Comparison of ENCODE assay signal across 19 cellular contexts in the genomic region with DNA sequence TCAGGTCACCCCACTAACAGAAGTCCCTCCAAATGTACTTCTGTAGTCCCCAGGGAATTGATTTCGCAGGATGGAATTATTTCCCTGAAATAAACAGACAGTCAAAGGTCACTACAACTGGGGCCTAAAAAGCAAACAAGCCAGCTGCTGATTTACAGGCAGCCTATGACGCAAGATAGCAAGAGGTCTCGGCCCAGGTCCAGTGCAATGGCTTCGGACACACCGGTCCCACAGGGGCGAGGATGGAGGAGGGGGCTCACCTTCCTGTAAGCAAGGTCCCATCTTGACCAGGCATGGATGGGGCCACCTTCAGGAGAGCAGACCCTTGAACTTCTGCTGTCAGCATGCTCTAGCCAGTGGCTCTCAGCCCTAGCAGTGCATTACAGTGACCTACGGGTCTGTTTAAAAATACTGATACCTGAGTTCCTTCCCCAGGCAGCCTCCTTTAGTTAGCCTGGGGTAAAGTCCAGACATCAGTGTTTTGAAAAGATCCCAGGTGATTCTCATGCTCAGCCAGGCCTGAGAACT. TPM values are rescaled to one million over a fixed set of nuclear protein-coding genes. Genes with fewer than 3 reads are reported as not detected.
A peak's percentile ranks its signal among the peaks of the same experiment; 100 is the strongest.
DNase-seq lines count a peak whose midpoint lies in the region; ATAC-seq and TF ChIP-seq lines count a peak whose summit lies in the region.
"Had no signal": no experiment of that assay in that cellular context is flagged by ENCODE, and none has a peak within 500 bp of the region (broad histone marks: within the 10 kb centered on the region; RNA-seq: fewer than 3 reads in every experiment).

No MANE protein-coding gene starts in this region.

- H3K9me3 ChIP-seq in breast epithelium (no peaks in the 10 kb centered on the region), hepatocyte (ENCODE audit: low read depth) (no peaks in the 10 kb centered on the region), parathyroid adenoma (ENCODE audit: control insufficient read depth, low read length) (no peaks in the 10 kb centered on the region), vagina (no peaks in the 10 kb centered on the region)
- H3K9me3 ChIP-seq: suprapubic skin had no signal

- no peak overlapping the region for H3K27ac Mint-ChIP-seq in MCF 10A (ENCODE audit: low read depth, unreplicated experiment)
- H3K27ac Mint-ChIP-seq: activated CD4-positive, alpha-beta T cell treated with anti-CD3 and anti-CD28 coated beads for 36 hours; activated naive CD4-positive, alpha-beta T cell treated with anti-CD3 and anti-CD28 coated beads for 36 hours had no signal

- H3K9ac ChIP-seq in parathyroid adenoma = no peak overlapping the region

- POLR2A ChIA-PET in MCF 10A (lab: Yijun Ruan, JAX) = interaction anchor here (0.6 kb wide), 1 partner anchor 210 kb away, joined by 3 read pairs; no protein-coding TSS in a partner anchor

- intact Hi-C loops in breast epithelium (cut with DNase I; ENCODE audit: low total_unique reads) = no loop called here
- intact Hi-C loops in MCF 10A (cut with micrococcal nuclease) = no loop called here
- intact Hi-C loops in vagina (cut with DNase I) = no loop called here

- no peak overlapping the region for H3K4me3 Mint-ChIP-seq in MCF 10A (ENCODE audit: unreplicated experiment)
- H3K4me3 Mint-ChIP-seq: activated CD4-positive, alpha-beta T cell treated with anti-CD3 and anti-CD28 coated beads for 36 hours; activated naive CD4-positive, alpha-beta T cell treated with anti-CD3 and anti-CD28 coated beads for 36 hours had no signal

- peaks cover 77% of the 10 kb centered on the region for H3K79me2 ChIP-seq in hepatocyte
- peaks cover 77% of the 10 kb centered on the region for H3K79me2 ChIP-seq in parathyroid adenoma

- H2AFZ ChIP-seq in hepatocyte = no peak overlapping the region
- no peak overlapping the region for H2AFZ ChIP-seq in parathyroid adenoma

- H3K4me3 ChIP-seq in breast epithelium (no peak overlapping the region), hepatocyte (no peak overlapping the region), parathyroid adenoma (ENCODE audit: low read depth, low read length) (no peak overlapping the region), vagina (no peak overlapping the region), H7 (ENCODE audit: insufficient read depth, low read depth, low read length) (no peak overlapping the region)
- H3K4me3 ChIP-seq: cardiac muscle cell, suprapubic skin had no signal

- H3K36me3 Mint-ChIP-seq in MCF 10A (ENCODE audit: insufficient read depth, unreplicated experiment) = no peaks in the 10 kb centered on the region

- TF ChIP-seq POLR2A in breast epithelium (IDR thresholded peaks at IDR 0.05) (no peak), vagina (IDR thresholded peaks at IDR 0.05) (no peak)

- H3K4me1 ChIP-seq in breast epithelium = no peaks in the 10 kb centered on the region
- peaks cover 61% of the 10 kb centered on the region for H3K4me1 ChIP-seq in hepatocyte (ENCODE audit: insufficient read depth)
- H3K4me1 ChIP-seq in parathyroid adenoma = peaks cover 14% of the 10 kb centered on the region
- peaks cover 99% of the 10 kb centered on the region for H3K4me1 ChIP-seq in vagina

- CTCF ChIA-PET in MCF 10A (lab: Yijun Ruan, JAX) = interaction anchor here (0.6 to 14.0 kb wide), 2 partner anchors 7 to 15 kb away, joined by 3 to 115 read pairs; a partner anchor contains a TSS

- no peaks in the 10 kb centered on the region for H3K9me3 Mint-ChIP-seq in MCF 10A (ENCODE audit: unreplicated experiment)
- H3K9me3 Mint-ChIP-seq: activated naive CD4-positive, alpha-beta T cell treated with anti-CD3 and anti-CD28 coated beads for 36 hours had no signal

- no peak for DNase-seq in breast epithelium (ENCODE audit: low spot score in 2 of 2)
- no peak for DNase-seq in MCF 10A (ENCODE audit: unreplicated experiment)
- no peak for DNase-seq in hepatocyte (ENCODE audit: low spot score)
- no peak for DNase-seq in vagina (ENCODE audit: extremely low spot score in 2 of 2)
- no peak for DNase-seq in foreskin melanocyte
- no peak for DNase-seq in H7
- DNase-seq: activated CD4-positive, alpha-beta T cell treated with anti-CD3 and anti-CD28 coated beads for 36 hours; activated CD8-positive, alpha-beta memory T cell treated with anti-CD3 and anti-CD28 coated beads, Interleukin-2, amount 50 U/mL, for 48 hours; activated naive CD4-positive, alpha-beta T cell treated with anti-CD3 and anti-CD28 coated beads for 36 hours; C1 segment of cervical spinal cord; DMS79 treated with DMSO at 0.1 percent for 48 hours; NCI-H1694 treated with DMSO at 0.1 percent for 48 hours; stimulated activated CD4-positive, alpha-beta T cell treated with anti-CD3 and anti-CD28 coated beads, Interleukin-1b, Interleukin-23, amount 100 ng/mL, for 48 hours; T1000 had no signal

- WGBS in hepatocyte (ENCODE audit: low lambda C conversion rate, missing lambda C conversion rate) = 37% methylated on average over 7 of the region's 7 CpGs

- H3K36me3 ChIP-seq in breast epithelium (no peaks in the 10 kb centered on the region), hepatocyte (replicated peaks; ENCODE audit: insufficient read depth, low read depth) (no peaks in the 10 kb centered on the region), parathyroid adenoma (ENCODE audit: control insufficient read depth, insufficient read depth, low read length) (no peaks in the 10 kb centered on the region), vagina (no peaks in the 10 kb centered on the region), H7 (replicated peaks; ENCODE audit: control insufficient read depth, insufficient read depth, low read length) (no peaks in the 10 kb centered on the region)
- H3K36me3 ChIP-seq: cardiac muscle cell, suprapubic skin had no signal

- H3K27me3 ChIP-seq in breast epithelium = no peaks in the 10 kb centered on the region
- H3K27me3 ChIP-seq in hepatocyte = no peaks in the 10 kb centered on the region
- H3K27me3 ChIP-seq in parathyroid adenoma (ENCODE audit: control insufficient read depth, insufficient read depth, low read length) = no peaks in the 10 kb centered on the region
- no peaks in the 10 kb centered on the region for H3K27me3 ChIP-seq in vagina
- no peaks in the 10 kb centered on the region for H3K27me3 ChIP-seq in H7 (ENCODE audit: control insufficient read depth, insufficient read depth, low read length)
- H3K27me3 ChIP-seq: cardiac muscle cell, suprapubic skin had no signal

- H3K27ac ChIP-seq in breast epithelium (peak overlapping the region; percentile 52 to 72), hepatocyte (peak overlapping the region; percentile 78), parathyroid adenoma (peak overlapping the region; percentile 72), vagina (peak overlapping the region; percentile 76)
- H3K27ac ChIP-seq: 22Rv1, cardiac muscle cell, suprapubic skin had no signal

- no peak for ATAC-seq in HG03135 (IDR thresholded peaks at IDR 0.05; ENCODE audit: unreplicated experiment)
- ATAC-seq: activated CD4-positive, alpha-beta T cell treated with anti-CD3 and anti-CD28 coated beads for 36 hours had no signal

- peaks cover 11% of the 10 kb centered on the region for H3K4me1 Mint-ChIP-seq in MCF 10A (ENCODE audit: insufficient read depth, unreplicated experiment)
- H3K4me1 Mint-ChIP-seq: activated CD4-positive, alpha-beta T cell treated with anti-CD3 and anti-CD28 coated beads for 36 hours had no signal

- TF ChIP-seq CTCF in breast epithelium (IDR thresholded peaks at IDR 0.05) = no peak
- TF ChIP-seq CTCF in MCF 10A (IDR thresholded peaks at IDR 0.05; ENCODE audit: unreplicated experiment) = no peak
- TF ChIP-seq CTCF in hepatocyte (IDR thresholded peaks at IDR 0.05; ENCODE audit: poor library complexity) = no peak
- no peak for TF ChIP-seq CTCF in parathyroid adenoma (IDR thresholded peaks at IDR 0.05)
- no peak for TF ChIP-seq CTCF in vagina (IDR thresholded peaks at IDR 0.05)

- no peaks in the 10 kb centered on the region for H4K20me1 ChIP-seq in hepatocyte (ENCODE audit: insufficient read depth, poor library complexity, severe bottlenecking)

- no peaks in the 10 kb centered on the region for H3K9me2 ChIP-seq in hepatocyte (replicated peaks; ENCODE audit: insufficient read depth)

- no peaks in the 10 kb centered on the region for H3K27me3 Mint-ChIP-seq in MCF 10A (ENCODE audit: insufficient read depth, unreplicated experiment)

- peak overlapping the region; percentile 54 for H3K4me2 ChIP-seq in hepatocyte
- H3K4me2 ChIP-seq in parathyroid adenoma (ENCODE audit: low read length) = peak overlapping the region; percentile 24

- BruUV-seq in MCF 10A (replicated peaks; lab: Mats Ljungman, UMichigan) = no TSS peak

RNA-seq across cellular contexts. Expression of a gene that starts 18.1 kb away (rescaled TPM):
- total RNA-seq in breast epithelium (10 to 100 TPM in 2 of 3 donors, 1 to 10 TPM in 1; 6.0 to 20.2 (median 13.1) TPM), MCF 10A (2022) (2.6 and 3.4 TPM in 2 replicates), hepatocyte (5.3 and 13.0 TPM in 2 replicates), vagina (22.8 TPM)
- polyA plus RNA-seq in hepatocyte = 2.5 and 3.5 TPM in 2 replicates
- total RNA-seq in H7 (2014; rRNA removed; shearing (Covaris generic)) = 13.6 and 23.1 TPM in 2 replicates
- total RNA-seq: activated CD4-positive, alpha-beta T cell treated with anti-CD3 and anti-CD28 coated beads for 36 hours; activated naive CD4-positive, alpha-beta T cell treated with anti-CD3 and anti-CD28 coated beads for 36 hours had no signal
